ENCODE assay signal across 16 cellular contexts in the genomic region with DNA sequence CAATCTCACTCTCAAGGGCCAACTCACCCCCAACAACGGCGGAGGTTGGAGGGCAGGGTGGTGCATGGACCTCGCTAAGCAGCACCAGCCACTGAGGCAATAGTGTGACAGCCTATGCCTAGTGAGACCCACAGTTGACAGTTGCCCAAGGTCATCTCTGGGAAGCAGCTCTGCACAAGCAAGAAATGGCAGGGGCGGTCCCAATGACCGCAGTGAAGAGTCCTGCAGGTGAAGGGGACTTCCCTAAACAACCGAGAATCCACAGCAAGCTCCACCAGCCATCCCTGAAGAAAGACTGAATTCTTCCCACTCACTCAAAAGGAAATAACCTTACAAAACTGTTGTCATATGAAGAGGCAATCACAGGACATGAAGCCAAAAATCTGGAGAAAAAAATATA.
DNase-seq lines count a peak whose midpoint lies in the region; ATAC-seq lines count a peak whose summit lies in the region.
"Had no signal": no experiment of that assay in that cellular context is flagged by ENCODE, and none has a peak within 500 bp of the region (broad histone marks: within the 10 kb centered on the region; RNA-seq: fewer than 3 reads in every experiment).

No MANE protein-coding gene starts in this region.

- H2BK120ac ChIP-seq in neuronal stem cell (ENCODE audit: low read depth, low read length), result no peak overlapping the region

- no peak overlapping the region for H2AFZ ChIP-seq in neuronal stem cell (ENCODE audit: low read length)

- no peak overlapping the region for H3K27ac ChIP-seq in neuronal stem cell (replicated peaks; ENCODE audit: low read length)
- H3K27ac ChIP-seq: cardiac muscle cell, gastroesophageal sphincter, psoas muscle had no signal

- H3K23ac ChIP-seq in neuronal stem cell (ENCODE audit: low read depth, low read length, poor library complexity), result no peak overlapping the region

- no peaks in the 10 kb centered on the region for H3K36me3 ChIP-seq in neuronal stem cell (replicated peaks in 1 of 2; ENCODE audit: control insufficient read depth in 2 of 2, insufficient read depth in 2 of 2, low read length in 2 of 2)
- H3K36me3 ChIP-seq: cardiac muscle cell, gastroesophageal sphincter had no signal

- no peak overlapping the region for H2BK12ac ChIP-seq in neuronal stem cell (ENCODE audit: low read length)

- DNase-seq in neuronal stem cell (ENCODE audit: low spot score), result no peak
- DNase-seq in AG08396 (ENCODE audit: low spot score), result no peak
- DNase-seq in NCI-H524 treated with DMSO at 0.1 percent for 48 hours (lab: John Stamatoyannopoulos, UW), result no peak
- DNase-seq: activated CD4-positive, CD25-positive, alpha-beta regulatory T cell treated with anti-CD3 and anti-CD28 coated beads, Interleukin-2, amount 50 U/mL, for 72 hours; activated gamma-delta T cell; erythroblast; left cardiac atrium; psoas muscle; stimulated activated CD4-positive, alpha-beta T cell treated with anti-CD3 and anti-CD28 coated beads, Interleukin-4, amount 100 ng/mL, for 4 hours had no signal

- H3K9me3 ChIP-seq in neuronal stem cell (replicated peaks in 1 of 2; ENCODE audit: control insufficient read depth in 2 of 2, insufficient read depth in 1 of 2, low read depth in 1 of 2, low read length in 2 of 2), result peaks cover 0 to 4% of the 10 kb centered on the region in 2 donors

- peak overlapping the region; percentile 15 for H3K18ac ChIP-seq in neuronal stem cell (ENCODE audit: low read length)

- no peaks in the 10 kb centered on the region for H3K79me1 ChIP-seq in neuronal stem cell (ENCODE audit: low read depth, low read length)

- ATAC-seq in GM19023 (IDR thresholded peaks at IDR 0.05; ENCODE audit: unreplicated experiment) (peak; percentile 84), GM21825 (IDR thresholded peaks at IDR 0.05; ENCODE audit: unreplicated experiment) (peak; percentile 78), HG03066 (IDR thresholded peaks at IDR 0.05; ENCODE audit: low read depth, unreplicated experiment) (peak; percentile 74), GM18909 (IDR thresholded peaks at IDR 0.05; ENCODE audit: poor library complexity, unreplicated experiment) (no peak), GM19455 (IDR thresholded peaks at IDR 0.05; ENCODE audit: unreplicated experiment) (no peak)
- ATAC-seq: gastroesophageal sphincter, left cardiac atrium, psoas muscle had no signal

- no peak overlapping the region for H3K14ac ChIP-seq in neuronal stem cell (ENCODE audit: low read length)

- no peak overlapping the region for H4K91ac ChIP-seq in neuronal stem cell (ENCODE audit: low read depth, low read length, poor library complexity)

- H3K4ac ChIP-seq in neuronal stem cell (ENCODE audit: low read length), result no peak overlapping the region

- no peaks in the 10 kb centered on the region for H3K27me3 ChIP-seq in neuronal stem cell (ENCODE audit: control insufficient read depth in 3 of 3, insufficient read depth in 3 of 3, low read depth in 1 of 3, low read length in 3 of 3)
- H3K27me3 ChIP-seq: cardiac muscle cell, gastroesophageal sphincter had no signal

- H3K9ac ChIP-seq in neuronal stem cell (ENCODE audit: low read depth, low read length, poor library complexity), result no peak overlapping the region

- WGBS in neuronal stem cell (ENCODE audit: extremely low coverage in 2 of 2, insufficient read length in 2 of 2, insufficient replicate concordance in 1 of 2), 2 donors, result no CpG with 5 or more reads among the region's 6 CpGs

- no peak overlapping the region for H3K4me2 ChIP-seq in neuronal stem cell (ENCODE audit: insufficient read depth, low read length, poor library complexity, severe bottlenecking)

- no peaks in the 10 kb centered on the region for H3K4me1 ChIP-seq in neuronal stem cell (ENCODE audit: control insufficient read depth in 2 of 2, insufficient read depth in 1 of 2, low read depth in 1 of 2, low read length in 2 of 2)
- H3K4me1 ChIP-seq: gastroesophageal sphincter, psoas muscle had no signal

- H2AK5ac ChIP-seq in neuronal stem cell (ENCODE audit: low read depth, low read length), result peak overlapping the region; percentile 5

- H3K4me3 ChIP-seq in neuronal stem cell (ENCODE audit: low read length in 2 of 2), result no peak overlapping the region
- H3K4me3 ChIP-seq: cardiac muscle cell, gastroesophageal sphincter, psoas muscle had no signal

- H2BK5ac ChIP-seq in neuronal stem cell (ENCODE audit: low read length), result no peak overlapping the region

- no peak overlapping the region for H2BK15ac ChIP-seq in neuronal stem cell (ENCODE audit: low read length)

- no peak overlapping the region for H4K8ac ChIP-seq in neuronal stem cell (ENCODE audit: low read depth, low read length)

Comparison
In these comparisons a context has a peak if more than half of its experiments do, and no peak if none do; other contexts are left out.
1. ATAC-seq: peak in GM19023 (single experiment), GM21825 (single experiment) and HG03066 (single experiment); none in GM18909 (single experiment) and GM19455 (single experiment).